ENCODE assay signal across 9 cellular contexts in the genomic region with DNA sequence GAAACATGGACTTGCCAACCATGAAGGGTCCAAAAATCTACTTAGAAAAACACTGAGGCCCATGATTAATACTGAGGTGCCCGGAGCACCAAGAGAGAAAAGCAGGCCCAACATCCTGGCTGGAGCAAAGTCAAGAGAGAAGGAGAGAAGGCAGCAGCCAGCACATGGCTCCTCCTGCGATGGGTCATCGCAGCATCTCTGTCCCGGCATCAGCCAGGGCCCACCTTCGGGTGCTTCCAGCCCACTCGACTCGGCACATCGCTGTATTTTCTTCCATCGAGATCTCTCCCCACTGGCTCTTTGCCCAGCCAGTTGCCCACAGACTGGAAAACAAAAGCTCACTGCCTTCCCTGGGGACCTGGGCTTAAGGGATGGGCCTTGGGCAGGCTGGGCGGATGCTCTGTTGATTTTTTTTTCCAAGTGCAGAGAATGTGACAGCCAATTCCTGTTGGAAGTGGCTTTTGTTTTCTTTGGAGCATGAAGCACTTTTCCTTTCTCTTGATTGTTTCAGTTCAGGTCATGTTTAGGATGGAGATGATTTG. TPM values are rescaled to one million over a fixed set of nuclear protein-coding genes. Genes with fewer than 3 reads are reported as not detected.
DNase-seq lines count a peak whose midpoint lies in the region; ATAC-seq and TF ChIP-seq lines count a peak whose summit lies in the region.
"Had no signal": no experiment of that assay in that cellular context is flagged by ENCODE, and none has a peak within 500 bp of the region (broad histone marks: within the 10 kb centered on the region; RNA-seq: fewer than 3 reads in every experiment).

No MANE protein-coding gene starts in this region.

- H3K27me3 ChIP-seq in endodermal cell (ENCODE audit: control insufficient read depth, insufficient read depth, low read length, poor library complexity, severe bottlenecking) (no peaks in the 10 kb centered on the region), neural progenitor cell (no peaks in the 10 kb centered on the region)
- no peaks in the 10 kb centered on the region for H3K27me3 ChIP-seq in CD4-positive, alpha-beta memory T cell (ENCODE audit: insufficient read depth, low read length)

- DNase-seq in AG09319 (ENCODE audit: extremely low read depth, low read depth) (peak; percentile 66), NCI-H2171 treated with DMSO at 0.1 percent for 48 hours (lab: John Stamatoyannopoulos, UW) (peak; percentile 88), endodermal cell (peak; percentile 48), neural progenitor cell (ENCODE audit: low spot score) (peak; percentile 15), HPDE6-E6E7 (ENCODE audit: extremely low spot score) (no peak), NCI-H226 (no peak)
- no peak for DNase-seq in CD4-positive, alpha-beta memory T cell

- 94 to 96% methylated on average over 9 to 10 of the region's 10 CpGs for WGBS in endodermal cell (ENCODE audit: insufficient coverage in 1 of 2, insufficient read length in 1 of 2), 2 experiments

- peaks cover 8% of the 10 kb centered on the region for H3K36me3 Mint-ChIP-seq in endodermal cell (ENCODE audit: low read depth)
- peaks cover 2% of the 10 kb centered on the region for H3K36me3 Mint-ChIP-seq in neural progenitor cell
- H3K36me3 Mint-ChIP-seq in CD4-positive, alpha-beta memory T cell, result peaks cover 0 to 4% of the 10 kb centered on the region in 2 donors

- H3K27ac ChIP-seq in endodermal cell (ENCODE audit: low read depth, low read length) (no peak overlapping the region), neural progenitor cell (no peak overlapping the region)
- no peak overlapping the region for H3K27ac ChIP-seq in CD4-positive, alpha-beta memory T cell (ENCODE audit: low read depth, low read length)

- H3K36me3 ChIP-seq in endodermal cell (ENCODE audit: control insufficient read depth, insufficient read depth, low read length) (no peaks in the 10 kb centered on the region), neural progenitor cell (no peaks in the 10 kb centered on the region)
- H3K36me3 ChIP-seq in CD4-positive, alpha-beta memory T cell (ENCODE audit: insufficient read depth, low read length), result no peaks in the 10 kb centered on the region

- no peak overlapping the region for H3K4me2 ChIP-seq in neural progenitor cell

- H3K4me1 Mint-ChIP-seq in endodermal cell (peaks cover 19% of the 10 kb centered on the region), neural progenitor cell (peaks cover 16% of the 10 kb centered on the region)
- no peaks in the 10 kb centered on the region for H3K4me1 Mint-ChIP-seq in CD4-positive, alpha-beta memory T cell

- POLR2A ChIA-PET in CD4-positive, alpha-beta memory T cell (lab: Charles Lee; ENCODE audit: partially characterized antibody), result no interaction called here

- no peaks in the 10 kb centered on the region for H3K79me2 ChIP-seq in neural progenitor cell (ENCODE audit: low read depth)

- H3K27ac Mint-ChIP-seq in endodermal cell (no peak overlapping the region), neural progenitor cell (peak overlapping the region; percentile 34)
- peak overlapping the region in 1 of 7 donors; percentile 14 for H3K27ac Mint-ChIP-seq in CD4-positive, alpha-beta memory T cell
- H3K27ac Mint-ChIP-seq: activated T-helper 2 cell treated with anti-CD3 and anti-CD28 coated beads, Interferon-gamma antibody, Interleukin-2, Interleukin-4, amounts not matched to agents 10 μg/mL and 5 μg/mL and 100 μg/mL, durations not matched to agents 14 hours and 24 hours and 36 hours had no signal

- intact Hi-C loops in CD4-positive, alpha-beta memory T cell (cut with micrococcal nuclease), result no loop called here

- peak overlapping the region; percentile 32 for H2AFZ ChIP-seq in neural progenitor cell (replicated peaks)

- H3K9me3 ChIP-seq in endodermal cell (ENCODE audit: control insufficient read depth, low read length) (no peaks in the 10 kb centered on the region), neural progenitor cell (ENCODE audit: low read depth) (no peaks in the 10 kb centered on the region)
- H3K9me3 ChIP-seq in CD4-positive, alpha-beta memory T cell (ENCODE audit: control insufficient read depth in 1 of 2, low read length in 2 of 2), result no peaks in the 10 kb centered on the region

- H3K4me3 ChIP-seq in endodermal cell (ENCODE audit: low read length) (no peak overlapping the region), neural progenitor cell (no peak overlapping the region)
- H3K4me3 ChIP-seq in CD4-positive, alpha-beta memory T cell (ENCODE audit: low read length in 2 of 2), result no peak overlapping the region

- H4K20me1 ChIP-seq in neural progenitor cell (ENCODE audit: low read depth), result no peaks in the 10 kb centered on the region

- no peak for ATAC-seq in GM18858 (IDR thresholded peaks at IDR 0.05; ENCODE audit: unreplicated experiment)

- H3K4me3 Mint-ChIP-seq in endodermal cell (no peak overlapping the region), neural progenitor cell (no peak overlapping the region)
- no peak overlapping the region for H3K4me3 Mint-ChIP-seq in CD4-positive, alpha-beta memory T cell

- H3K9me3 Mint-ChIP-seq in endodermal cell (peaks cover 3% of the 10 kb centered on the region), neural progenitor cell (no peaks in the 10 kb centered on the region)
- no peaks in the 10 kb centered on the region for H3K9me3 Mint-ChIP-seq in CD4-positive, alpha-beta memory T cell
- H3K9me3 Mint-ChIP-seq: activated T-helper 2 cell treated with anti-CD3 and anti-CD28 coated beads, Interferon-gamma antibody, Interleukin-2, Interleukin-4, amounts not matched to agents 10 μg/mL and 5 μg/mL and 100 μg/mL, durations not matched to agents 14 hours and 24 hours and 36 hours had no signal

- H3K9ac ChIP-seq in endodermal cell (ENCODE audit: extremely low read depth, low read length, poor library complexity, severe bottlenecking) (no peak overlapping the region), neural progenitor cell (no peak overlapping the region)

- CTCF ChIA-PET in CD4-positive, alpha-beta memory T cell (lab: Charles Lee; ENCODE audit: partially characterized antibody), result no interaction called here

- TF ChIP-seq CTCF in AG09319 (IDR thresholded peaks at IDR 0.05; ENCODE audit: low read depth, low read length) (no peak), endodermal cell (conservative IDR thresholded peaks at IDR 0.05) (no peak), neural progenitor cell (IDR thresholded peaks at IDR 0.05) (no peak)

- H3F3A ChIP-seq in neural progenitor cell (ENCODE audit: low read depth), result peaks cover 9% of the 10 kb centered on the region

- H3K27me3 Mint-ChIP-seq in endodermal cell (ENCODE audit: insufficient read depth) (no peaks in the 10 kb centered on the region), neural progenitor cell (ENCODE audit: insufficient read depth, low read depth) (peaks cover 6% of the 10 kb centered on the region)
- H3K27me3 Mint-ChIP-seq in CD4-positive, alpha-beta memory T cell, result no peaks in the 10 kb centered on the region

- peaks cover 5% of the 10 kb centered on the region for H3K4me1 ChIP-seq in endodermal cell (ENCODE audit: control insufficient read depth, insufficient read depth, low read length)
- peaks cover 6% of the 10 kb centered on the region for H3K4me1 ChIP-seq in neural progenitor cell
- H3K4me1 ChIP-seq in CD4-positive, alpha-beta memory T cell (ENCODE audit: insufficient read depth, low read length), result no peaks in the 10 kb centered on the region

RNA-seq across cellular contexts. Expression of a gene that starts 58.1 kb away (rescaled TPM):
- total RNA-seq in endodermal cell, result 100 to 1,000 TPM; 123 to 131 TPM
- polyA plus RNA-seq in endodermal cell (2013, experiment 1 of 2), result 125 TPM
- polyA plus RNA-seq in endodermal cell (2013, experiment 2 of 2), result 110 TPM
- 67.9 and 108 TPM in 2 replicates for total RNA-seq in neural progenitor cell (ENCODE audit: low replicate concordance)
- 10 to 100 TPM; 59.2 to 64.4 TPM for total RNA-seq in CD4-positive, alpha-beta memory T cell
- 100 to 1,000 TPM; 115 to 141 TPM for polyA plus RNA-seq in CD4-positive, alpha-beta memory T cell

Comparison
In these comparisons a context has a peak if more than half of its experiments do, and no peak if none do; other contexts are left out.
1. DNase-seq: peak in AG09319 (single experiment), NCI-H2171 treated with DMSO at 0.1 percent for 48 hours (single experiment), endodermal cell (single experiment) and neural progenitor cell (single experiment); none in CD4-positive, alpha-beta memory T cell (0 of 5), HPDE6-E6E7 (single experiment) and NCI-H226 (single experiment).